Comparison of ENCODE assay signal across 8 cellular contexts in the genomic region with DNA sequence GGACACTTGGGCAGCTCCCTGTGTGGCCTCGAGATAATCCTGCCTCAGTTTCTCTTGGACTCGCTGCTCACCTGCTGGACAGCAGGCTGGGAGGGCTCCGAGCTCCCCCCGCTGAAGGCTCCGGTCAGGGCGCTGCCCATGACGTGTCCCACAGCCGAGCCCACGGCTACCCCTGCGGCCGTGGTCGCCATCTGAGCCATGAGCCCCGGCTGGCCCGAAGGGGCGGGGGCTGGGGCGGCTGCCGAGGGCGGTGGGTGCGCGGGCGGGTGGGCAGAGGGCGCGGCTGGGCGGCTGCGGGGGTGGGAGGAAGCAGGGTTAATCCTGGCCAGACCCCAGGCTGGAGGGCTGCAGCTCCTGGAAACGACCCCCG. TPM values are rescaled to one million over a fixed set of nuclear protein-coding genes. Genes with fewer than 3 reads are reported as not detected.
DNase-seq lines count a peak whose midpoint lies in the region; ATAC-seq and TF ChIP-seq lines count a peak whose summit lies in the region.

No MANE protein-coding gene starts in this region.

- H3F3A ChIP-seq in GM23248 (ENCODE audit: insufficient read depth): no peaks in the 10 kb centered on the region

- H3K27me3 ChIP-seq in GM23248 (replicated peaks; ENCODE audit: insufficient read depth) (no peaks in the 10 kb centered on the region), left ventricle myocardium inferior (ENCODE audit: low read depth) (no peaks in the 10 kb centered on the region), gastrocnemius medialis (no peaks in the 10 kb centered on the region)

- no peaks in the 10 kb centered on the region for H3K36me3 ChIP-seq in GM23248 (ENCODE audit: low read depth)
- peaks cover 7% of the 10 kb centered on the region for H3K36me3 ChIP-seq in left ventricle myocardium inferior
- no peaks in the 10 kb centered on the region for H3K36me3 ChIP-seq in gastrocnemius medialis

- no peaks in the 10 kb centered on the region for H3K79me2 ChIP-seq in GM23248 (ENCODE audit: insufficient read depth)

- DNase-seq in GM23248: no peak
- no peak for DNase-seq in activated CD8-positive, alpha-beta T cell treated with anti-CD3 and anti-CD28 coated beads for 36 hours
- no peak for DNase-seq in left ventricle myocardium inferior
- DNase-seq in gastrocnemius medialis: peak in 1 of 2 donors; percentile 30
- DNase-seq in stimulated activated CD4-positive, alpha-beta T cell treated with anti-CD3 and anti-CD28 coated beads, Interleukin-4, amount 100 ng/mL, for 24 hours: no peak
- DNase-seq in amygdala (lab: John Stamatoyannopoulos, UW): no peak
- DNase-seq in hippocampal formation (lab: John Stamatoyannopoulos, UW): no peak
- no peak for DNase-seq in HPDE6-E6E7 (ENCODE audit: extremely low spot score)

- H3K9me2 ChIP-seq in GM23248 (ENCODE audit: insufficient read depth): no peaks in the 10 kb centered on the region

- peaks cover 20% of the 10 kb centered on the region for H3K36me3 Mint-ChIP-seq in activated CD8-positive, alpha-beta T cell treated with anti-CD3 and anti-CD28 coated beads for 36 hours (ENCODE audit: low read depth)

- H3K4me1 ChIP-seq in GM23248 (ENCODE audit: insufficient read depth) (peaks cover 9% of the 10 kb centered on the region), left ventricle myocardium inferior (peaks cover 83% of the 10 kb centered on the region), gastrocnemius medialis (peaks cover 28 to 37% of the 10 kb centered on the region in 2 donors)

- H3K9me3 ChIP-seq in GM23248 (ENCODE audit: low read depth) (no peaks in the 10 kb centered on the region), left ventricle myocardium inferior (replicated peaks) (no peaks in the 10 kb centered on the region), gastrocnemius medialis (no peaks in the 10 kb centered on the region)

- no peak for ATAC-seq in activated CD8-positive, alpha-beta T cell treated with anti-CD3 and anti-CD28 coated beads for 36 hours
- ATAC-seq in gastrocnemius medialis: peak; percentile 0 to 5

- H3K4me3 ChIP-seq in GM23248 (peak overlapping the region; percentile 78), left ventricle myocardium inferior (peak overlapping the region; percentile 78), gastrocnemius medialis (peak overlapping the region; percentile 78 to 94 (median 90))

- CTCF ChIA-PET in activated CD8-positive, alpha-beta T cell treated with anti-CD3 and anti-CD28 coated beads for 36 hours (lab: Charles Lee): interaction anchor here (0.6 to 5.4 kb wide), 7 partner anchors 14 to 174 kb away, joined by 3 to 48 read pairs (median 3); partner anchors contain the start of gene MIF

- peak overlapping the region; percentile 82 for H3K9ac ChIP-seq in GM23248

- no peaks in the 10 kb centered on the region for H4K20me1 ChIP-seq in GM23248 (ENCODE audit: insufficient read depth)

- H3K27me3 Mint-ChIP-seq in activated CD8-positive, alpha-beta T cell treated with anti-CD3 and anti-CD28 coated beads for 36 hours: no peaks in the 10 kb centered on the region

- in situ Hi-C loops in GM23248 (cut with MboI) (no loop called here), gastrocnemius medialis (cut with MboI; ENCODE audit: low sequenced_read_pairs in 4 of 4) (no loop called here)

- H3K4me2 ChIP-seq in GM23248 (ENCODE audit: unreplicated experiment): peak overlapping the region; percentile 68

- TF ChIP-seq POLR2A in gastrocnemius medialis (IDR thresholded peaks at IDR 0.05): no peak

- peak overlapping the region; percentile 94 for H2AFZ ChIP-seq in GM23248

- peak overlapping the region; percentile 81 for H3K4me3 Mint-ChIP-seq in activated CD8-positive, alpha-beta T cell treated with anti-CD3 and anti-CD28 coated beads for 36 hours

- no peak overlapping the region for H3K27ac ChIP-seq in GM23248
- H3K27ac ChIP-seq in left ventricle myocardium inferior (replicated peaks): peak overlapping the region; percentile 94
- H3K27ac ChIP-seq in gastrocnemius medialis: peak overlapping the region; percentile 96 to 100 (median 100)

- intact Hi-C loops in activated CD8-positive, alpha-beta T cell treated with anti-CD3 and anti-CD28 coated beads for 36 hours (cut with micrococcal nuclease): loop anchor here (5.0 kb wide), 1 partner anchor 80 kb away; no protein-coding TSS in a partner anchor
- intact Hi-C loops in left ventricle myocardium inferior (cut with micrococcal nuclease) (no loop called here), gastrocnemius medialis (cut with DNase I; ENCODE audit: low total_unique reads) (loop anchor here (2.0 to 5.0 kb wide), 6 partner anchors 16 to 245 kb away; partner anchors contain the start of genes MIF and ZNF70)

- H3K27ac Mint-ChIP-seq in activated CD8-positive, alpha-beta T cell treated with anti-CD3 and anti-CD28 coated beads for 36 hours: peak overlapping the region; percentile 81

- WGBS in GM23248 (ENCODE audit: low coverage in 1 of 2, low lambda C conversion rate in 2 of 2, missing lambda C conversion rate in 2 of 2), 2 experiments: 20 to 32% methylated on average over 9 to 24 of the region's 27 CpGs

- POLR2A ChIA-PET in activated CD8-positive, alpha-beta T cell treated with anti-CD3 and anti-CD28 coated beads for 36 hours (lab: Charles Lee): interaction anchor here (0.5 to 2.3 kb wide), 15 partner anchors 10 to 387 kb away, joined by 3 to 11 read pairs (median 3); partner anchors contain the start of gene ZNF70

- H3K9me3 Mint-ChIP-seq in activated CD8-positive, alpha-beta T cell treated with anti-CD3 and anti-CD28 coated beads for 36 hours: no peaks in the 10 kb centered on the region

- TF ChIP-seq CTCF in activated CD8-positive, alpha-beta T cell treated with anti-CD3 and anti-CD28 coated beads for 36 hours (IDR thresholded peaks at IDR 0.05): no peak
- TF ChIP-seq CTCF in left ventricle myocardium inferior (IDR thresholded peaks at IDR 0.05; ENCODE audit: borderline replicate concordance) (no peak), gastrocnemius medialis (IDR thresholded peaks at IDR 0.05 in 4 of 5, conservative IDR thresholded peaks at IDR 0.05 in 1 of 5) (no peak)

- peaks cover 45% of the 10 kb centered on the region for H3K4me1 Mint-ChIP-seq in activated CD8-positive, alpha-beta T cell treated with anti-CD3 and anti-CD28 coated beads for 36 hours (ENCODE audit: low read depth)

RNA-seq across cellular contexts. Expression of gene CHCHD10, which starts 0.5 kb away (rescaled TPM):
- 1.6 TPM in 1 of 2 replicates, not detected in the other for total RNA-seq in GM23248 (2014; rRNA removed; shearing (Covaris generic))
- polyA plus RNA-seq in GM23248 (2016; fragmentation: Nextera tagmentation; extraction: Ambion mirVana): 20.3 and 22.3 TPM in 2 replicates
- total RNA-seq in activated CD8-positive, alpha-beta T cell treated with anti-CD3 and anti-CD28 coated beads for 36 hours: 100 to 1,000 TPM; 197 to 212 TPM
- total RNA-seq in left ventricle myocardium inferior (1,446 TPM), gastrocnemius medialis (100 to 1,000 TPM; 157 to 290 (median 181) TPM)

RNA-seq across cellular contexts. Expression of gene C22orf15, which starts 4.5 kb away (rescaled TPM):
- total RNA-seq in GM23248 (2014; rRNA removed; shearing (Covaris generic)): 0.13 TPM in 1 of 2 replicates, not detected in the other
- 0.41 and 0.54 TPM in 2 replicates for polyA plus RNA-seq in GM23248 (2016; fragmentation: Nextera tagmentation; extraction: Ambion mirVana)
- 1 to 10 TPM; 1.1 to 2.1 TPM for total RNA-seq in activated CD8-positive, alpha-beta T cell treated with anti-CD3 and anti-CD28 coated beads for 36 hours
- total RNA-seq in left ventricle myocardium inferior (not detected), gastrocnemius medialis (not detected)

RNA-seq across cellular contexts. Expression of gene MMP11, which starts 5.4 kb away (rescaled TPM):
- 2.9 and 18.2 TPM in 2 replicates for total RNA-seq in GM23248 (2014; rRNA removed; shearing (Covaris generic))
- 1.3 and 2.5 TPM in 2 replicates for polyA plus RNA-seq in GM23248 (2016; fragmentation: Nextera tagmentation; extraction: Ambion mirVana)
- total RNA-seq in activated CD8-positive, alpha-beta T cell treated with anti-CD3 and anti-CD28 coated beads for 36 hours: 1 to 10 TPM in 1 of 2 experiments, under 1 TPM in 1; 0.85 to 1.4 TPM
- 16.9 TPM for total RNA-seq in left ventricle myocardium inferior
- 1 to 10 TPM in 2 of 4 donors, under 1 TPM in 1, not detected in 1; 0.91 to 3.6 (median 1.4) TPM for total RNA-seq in gastrocnemius medialis

RNA-seq across cellular contexts. Expression of gene VPREB3, which starts 13.1 kb away (rescaled TPM):
- total RNA-seq in GM23248 (2014; rRNA removed; shearing (Covaris generic)): not detected in 2 replicates
- polyA plus RNA-seq in GM23248 (2016; fragmentation: Nextera tagmentation; extraction: Ambion mirVana): not detected in 2 replicates
- not detected for total RNA-seq in activated CD8-positive, alpha-beta T cell treated with anti-CD3 and anti-CD28 coated beads for 36 hours
- total RNA-seq in left ventricle myocardium inferior (0.69 TPM), gastrocnemius medialis (1 to 10 TPM in 1 of 4 donors, not detected in 3; 1.1 TPM)

RNA-seq across cellular contexts. Expression of gene ZNF70, which starts 16.4 kb away (rescaled TPM):
- 2.5 and 3.3 TPM in 2 replicates for total RNA-seq in GM23248 (2014; rRNA removed; shearing (Covaris generic))
- polyA plus RNA-seq in GM23248 (2016; fragmentation: Nextera tagmentation; extraction: Ambion mirVana): 1.0 and 1.2 TPM in 2 replicates
- total RNA-seq in activated CD8-positive, alpha-beta T cell treated with anti-CD3 and anti-CD28 coated beads for 36 hours: 1 to 10 TPM; 1.7 TPM
- 4.0 TPM for total RNA-seq in left ventricle myocardium inferior
- total RNA-seq in gastrocnemius medialis: 1 to 10 TPM; 3.1 to 6.3 (median 4.2) TPM

Comparison
In these comparisons a context has a peak if more than half of its experiments do, and no peak if none do; other contexts are left out.
1. RNA of gene CHCHD10, which starts 0.5 kb away (total RNA-seq): 1,446 TPM in left ventricle myocardium inferior (single experiment), 197 to 212 TPM in activated CD8-positive, alpha-beta T cell treated with anti-CD3 and anti-CD28 coated beads for 36 hours and 157 to 290 TPM in gastrocnemius medialis; 1.6 TPM in GM23248; every median in the first group is over 10 times any median in the second.
2. Peak in every context shown above with its lines, with median percentiles within 50 percentile points of each other: H3K4me3 ChIP-seq.